In the genomic region with DNA sequence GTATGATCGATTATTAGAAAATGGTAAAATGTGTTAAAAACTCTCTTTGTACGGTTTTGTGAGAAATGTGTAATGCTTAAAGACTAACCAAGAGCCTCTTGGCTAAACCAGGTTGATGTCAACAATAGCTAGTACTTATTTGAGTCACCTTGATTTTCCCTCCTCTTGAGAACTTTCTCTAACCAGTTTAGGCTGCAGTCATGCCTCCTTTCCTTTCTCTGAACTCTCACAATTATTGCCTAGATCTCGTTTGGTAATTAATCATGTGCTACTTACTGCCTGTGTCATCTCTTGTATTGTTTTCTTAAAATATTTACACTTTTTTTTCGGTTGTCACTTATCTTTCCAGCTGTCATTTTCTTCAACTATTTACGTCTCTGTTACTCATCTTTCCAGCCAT, we compare ENCODE assay signal across 8 cellular contexts. TPM values are rescaled to one million over a fixed set of nuclear protein-coding genes. Genes with fewer than 3 reads are reported as not detected.
DNase-seq lines count a peak whose midpoint lies in the region; ATAC-seq and TF ChIP-seq lines count a peak whose summit lies in the region.

No MANE protein-coding gene starts in this region.

- no peaks in the 10 kb centered on the region for H3K36me3 ChIP-seq in endocrine pancreas (ENCODE audit: control insufficient read depth, insufficient read depth, low read length)

- H3K27me3 ChIP-seq in endocrine pancreas (ENCODE audit: control insufficient read depth, insufficient read depth, low read length): no peaks in the 10 kb centered on the region

- H3K36me3 Mint-ChIP-seq in CD14-positive monocyte: peaks cover 0 to 5% of the 10 kb centered on the region in 2 donors
- no peaks in the 10 kb centered on the region for H3K36me3 Mint-ChIP-seq in IgD-negative memory B cell
- H3K36me3 Mint-ChIP-seq in stimulated activated memory B cell treated with anti-CD40 and anti-IgM and Interleukin-4, amounts not matched to agents 10 μg/mL and 1 μg/mL and 100 μg/mL, for 72 hours: no peaks in the 10 kb centered on the region

- H3K9ac ChIP-seq in endocrine pancreas (ENCODE audit: control insufficient read depth, insufficient read depth, low read length): peak overlapping the region; percentile 79

- TF ChIP-seq CTCF in CD14-positive monocyte (IDR thresholded peaks at IDR 0.05): no peak

- ATAC-seq in GM19043 (IDR thresholded peaks at IDR 0.05; ENCODE audit: low read depth, unreplicated experiment): peak; percentile 32
- no peak for ATAC-seq in stimulated activated memory B cell treated with anti-CD40 and anti-IgM and Interleukin-4, amounts not matched to agents 10 μg/mL and 1 μg/mL and 100 μg/mL, for 72 hours

- H3K9me3 ChIP-seq in endocrine pancreas (ENCODE audit: control insufficient read depth, low read length): no peaks in the 10 kb centered on the region

- peak overlapping the region; percentile 82 to 96 (median 92) for H3K27ac Mint-ChIP-seq in CD14-positive monocyte
- peak overlapping the region in 2 of 3 donors; percentile 20 to 64 for H3K27ac Mint-ChIP-seq in IgD-negative memory B cell
- peak overlapping the region; percentile 98 for H3K27ac Mint-ChIP-seq in stimulated activated memory B cell treated with anti-CD40 and anti-IgM and Interleukin-4, amounts not matched to agents 10 μg/mL and 1 μg/mL and 100 μg/mL, for 72 hours

- H3K4me3 Mint-ChIP-seq in CD14-positive monocyte (peak overlapping the region; percentile 98 to 99), IgD-negative memory B cell (peak overlapping the region; percentile 88 to 97 (median 96))
- peak overlapping the region; percentile 93 for H3K4me3 Mint-ChIP-seq in stimulated activated memory B cell treated with anti-CD40 and anti-IgM and Interleukin-4, amounts not matched to agents 10 μg/mL and 1 μg/mL and 100 μg/mL, for 72 hours

- H3K4me1 Mint-ChIP-seq in CD14-positive monocyte (peaks cover 31% of the 10 kb centered on the region), IgD-negative memory B cell (peaks cover 4 to 18% (median 18%) of the 10 kb centered on the region in 3 donors)
- peaks cover 15% of the 10 kb centered on the region for H3K4me1 Mint-ChIP-seq in stimulated activated memory B cell treated with anti-CD40 and anti-IgM and Interleukin-4, amounts not matched to agents 10 μg/mL and 1 μg/mL and 100 μg/mL, for 72 hours

- H3K27me3 Mint-ChIP-seq in CD14-positive monocyte (ENCODE audit: low read depth in 3 of 3): no peaks in the 10 kb centered on the region
- peaks cover 5% of the 10 kb centered on the region for H3K27me3 Mint-ChIP-seq in IgD-negative memory B cell
- H3K27me3 Mint-ChIP-seq in stimulated activated memory B cell treated with anti-CD40 and anti-IgM and Interleukin-4, amounts not matched to agents 10 μg/mL and 1 μg/mL and 100 μg/mL, for 72 hours: no peaks in the 10 kb centered on the region

- H3K4me3 ChIP-seq in endocrine pancreas (ENCODE audit: control insufficient read depth, insufficient read depth, low read length): peak overlapping the region; percentile 92

- intact Hi-C loops in CD14-positive monocyte (cut with micrococcal nuclease): loop anchor here in 1 of 2 donors (2.0 to 5.0 kb wide), 2 partner anchors 29 to 621 kb away; partner anchors contain the start of genes MBD5 and ORC4

- DNase-seq in CD14-positive monocyte (ENCODE audit: low spot score) (no peak), germinal center (ENCODE audit: low spot score) (no peak), iPS-NIHi11 (ENCODE audit: low spot score) (no peak), anterior cingulate cortex (lab: John Stamatoyannopoulos, UW) (no peak)

- no peaks in the 10 kb centered on the region for H3K4me1 ChIP-seq in endocrine pancreas (ENCODE audit: control insufficient read depth, insufficient read depth, low read length)

- H3K9me3 Mint-ChIP-seq in CD14-positive monocyte (no peaks in the 10 kb centered on the region), IgD-negative memory B cell (no peaks in the 10 kb centered on the region)
- H3K9me3 Mint-ChIP-seq in stimulated activated memory B cell treated with anti-CD40 and anti-IgM and Interleukin-4, amounts not matched to agents 10 μg/mL and 1 μg/mL and 100 μg/mL, for 72 hours: no peaks in the 10 kb centered on the region

RNA-seq across cellular contexts. Expression of gene EPC2, which starts 1.1 kb away (rescaled TPM):
- polyA plus RNA-seq in CD14-positive monocyte: 1 to 10 TPM; 1.4 to 2.0 TPM
- polyA plus RNA-seq in IgD-negative memory B cell: 2.9 TPM

Comparison
In these comparisons a context has a peak if more than half of its experiments do, and no peak if none do; other contexts are left out.
1. H3K27ac Mint-ChIP-seq: peak in every context shown above with its lines; median percentile 98 in stimulated activated memory B cell treated with anti-CD40 and anti-IgM and Interleukin-4, amounts not matched to agents 10 μg/mL and 1 μg/mL and 100 μg/mL, for 72 hours; 92 in CD14-positive monocyte; 42 in IgD-negative memory B cell.